20 cellular contexts compared by ENCODE assay signal in genomic region chr12:63124778-63125177, GRCh38. TPM values are rescaled to one million over a fixed set of nuclear protein-coding genes. Genes with fewer than 3 reads are reported as not detected.
DNase-seq lines count a peak whose midpoint lies in the region; ATAC-seq and TF ChIP-seq lines count a peak whose summit lies in the region.
"Had no signal": no experiment of that assay in that cellular context is flagged by ENCODE, and none has a peak within 500 bp of the region (broad histone marks: within the 10 kb centered on the region; RNA-seq: fewer than 3 reads in every experiment).

No MANE protein-coding gene starts in this region.

- H3K4me1 ChIP-seq in osteoblast (ENCODE audit: insufficient read depth, low read length), result no peaks in the 10 kb centered on the region

- H3K36me3 ChIP-seq in osteoblast (ENCODE audit: insufficient read depth, low read length), result no peaks in the 10 kb centered on the region

- no peak for TF ChIP-seq CTCF in AG10803 (conservative IDR thresholded peaks at IDR 0.05; ENCODE audit: low read length)
- no peak for TF ChIP-seq CTCF in fibroblast of mammary gland (conservative IDR thresholded peaks at IDR 0.05; ENCODE audit: control insufficient read depth, insufficient read depth, low read depth, low read length)
- no peak for TF ChIP-seq CTCF in osteoblast (IDR thresholded peaks at IDR 0.05; ENCODE audit: extremely low read depth, low read depth, low read length)
- no peak for TF ChIP-seq CTCF in GM10248 (IDR thresholded peaks at IDR 0.05; ENCODE audit: control extremely low read depth, extremely low read depth, low read depth, missing control alignments)

- H4K20me1 ChIP-seq in osteoblast (ENCODE audit: insufficient read depth, low read length), result no peaks in the 10 kb centered on the region

- DNase-seq in AG10803 (ENCODE audit: low read depth) (peak; percentile 20), HS-5 (ENCODE audit: low read depth) (peak; percentile 14), fibroblast of mammary gland (ENCODE audit: low read depth) (peak; percentile 18), osteoblast (ENCODE audit: insufficient read length, low spot score, missing footprints) (peak; percentile 22), GM10248 (ENCODE audit: extremely low spot score) (no peak), DMS79 treated with DMSO at 0.1 percent for 48 hours (lab: John Stamatoyannopoulos, UW) (no peak)
- DNase-seq: AML-193; C1 segment of cervical spinal cord; CD8-positive, alpha-beta T cell; NCI-H1092; NCI-H1436; NCI-H187 treated with DMSO at 0.1 percent for 48 hours; NCI-H510A treated with DMSO at 0.1 percent for 48 hours; NCI-H774; Right ventricle myocardium superior had no signal

- H3K27me3 ChIP-seq in osteoblast (ENCODE audit: insufficient read depth, low read length), result no peaks in the 10 kb centered on the region

- no peaks in the 10 kb centered on the region for H3K79me2 ChIP-seq in osteoblast (ENCODE audit: insufficient read depth, low read length)

- POLR2A ChIA-PET in GM10248 (lab: Yijun Ruan, JAX), result no interaction called here

- H3K4me3 ChIP-seq in AG10803 (ENCODE audit: low read length), result no peak overlapping the region
- H3K4me3 ChIP-seq in fibroblast of mammary gland (ENCODE audit: control insufficient read depth, low read depth, low read length), result no peak overlapping the region
- H3K4me3 ChIP-seq in osteoblast (ENCODE audit: insufficient read depth, low read length), result no peak overlapping the region
- H3K4me3 ChIP-seq: K562 had no signal

- H3K9me3 ChIP-seq in osteoblast (ENCODE audit: low read depth, low read length), result no peaks in the 10 kb centered on the region

- no peak for ATAC-seq in GM18873 (IDR thresholded peaks at IDR 0.05; ENCODE audit: low FRiP score, unreplicated experiment)
- no peak for ATAC-seq in HG03175 (IDR thresholded peaks at IDR 0.05; ENCODE audit: unreplicated experiment)
- ATAC-seq: CD8-positive, alpha-beta T cell; HepG2; K562 had no signal

- CTCF ChIA-PET in GM10248 (lab: Yijun Ruan, JAX), result interaction anchor here (0.9 to 1.0 kb wide), 2 partner anchors 12 to 15 kb away, joined by 3 read pairs; no protein-coding TSS in a partner anchor

- H3K27ac ChIP-seq in osteoblast (ENCODE audit: low read depth, low read length), result no peak overlapping the region

- no peak overlapping the region for H2AFZ ChIP-seq in osteoblast (ENCODE audit: low read length)

- H3K4me2 ChIP-seq in osteoblast (ENCODE audit: insufficient read depth, low read length), result no peak overlapping the region

RNA-seq across cellular contexts. Expression of gene AVPR1A, which starts 26.2 kb away (rescaled TPM):
- not detected in 2 replicates for total RNA-seq in osteoblast
- total RNA-seq: CD8-positive, alpha-beta T cell; HepG2; HT-29 had no signal

Comparison
In these comparisons a context has a peak if more than half of its experiments do, and no peak if none do; other contexts are left out.
1. DNase-seq: peak in AG10803 (single experiment), HS-5 (single experiment), fibroblast of mammary gland (single experiment) and osteoblast (single experiment); none in GM10248 (single experiment) and DMS79 treated with DMSO at 0.1 percent for 48 hours (single experiment).